Comparison of ENCODE assay signal across 11 cellular contexts in genomic region chr15:60584355-60585023, GRCh38.
DNase-seq lines count a peak whose midpoint lies in the region; ATAC-seq, FAIRE-seq and TF ChIP-seq lines count a peak whose summit lies in the region.
"Had no signal": no experiment of that assay in that cellular context is flagged by ENCODE, and none has a peak within 500 bp of the region (broad histone marks: within the 10 kb centered on the region; RNA-seq: fewer than 3 reads in every experiment).

No MANE protein-coding gene starts in this region.

- WGBS in stomach, 5 donors, result 75 to 86% (median 81%) methylated on average over 5 of the region's 5 CpGs

- ATAC-seq in activated T-cell treated with anti-CD3 and anti-CD28 coated beads, Interleukin-2, amount 50 U/mL, for 4 hours, result peak; percentile 30 to 45

- H3K4me1 ChIP-seq in stomach, result peaks cover 0 to 61% (median 22%) of the 10 kb centered on the region in 4 donors

- no peak for TF ChIP-seq EP300 in stomach (IDR thresholded peaks at IDR 0.05)

- intact Hi-C loops in stomach (cut with DNase I; ENCODE audit: low total_unique reads), result loop anchor here (10.0 kb wide), 2 partner anchors 330 to 460 kb away; no protein-coding TSS in a partner anchor

- H3K9me3 Mint-ChIP-seq in activated T-cell treated with anti-CD3 and anti-CD28 coated beads, Interleukin-2, amount 50 U/mL, for 4 hours, result no peaks in the 10 kb centered on the region
- H3K9me3 Mint-ChIP-seq: naive B cell had no signal

- no peak for FAIRE-seq in bronchial epithelial cell (lab: Jason Lieb, UNC)

- TF ChIP-seq CTCF in bronchial epithelial cell (IDR thresholded peaks at IDR 0.05; ENCODE audit: insufficient read depth, low read length, severe bottlenecking) (no peak), stomach (IDR thresholded peaks at IDR 0.05) (no peak)

- H3K36me3 Mint-ChIP-seq in activated T-cell treated with anti-CD3 and anti-CD28 coated beads, Interleukin-2, amount 50 U/mL, for 4 hours (ENCODE audit: insufficient read depth), result peaks cover 11% of the 10 kb centered on the region
- H3K36me3 Mint-ChIP-seq: naive B cell had no signal

- no peak for DNase-seq in activated T-cell treated with anti-CD3 and anti-CD28 coated beads, Interleukin-2, amount 50 U/mL, for 4 hours
- DNase-seq in activated T-cell treated with anti-CD3 and anti-CD28 coated beads, Interleukin-2, amount 50 U/mL, for 1 hour, result no peak
- DNase-seq in HT1080 (ENCODE audit: low read depth) (peak; percentile 16), bronchial epithelial cell (ENCODE audit: low read depth) (peak; percentile 70), stomach (no peak), MV-4-11 (lab: John Stamatoyannopoulos, UW) (no peak), ACHN (no peak), hypothalamus (lab: John Stamatoyannopoulos, UW) (no peak)
- DNase-seq: activated CD4-positive, CD25-positive, alpha-beta regulatory T cell treated with anti-CD3 and anti-CD28 coated beads, Interleukin-2, amount 50 U/mL, for 72 hours; KG1; naive B cell had no signal

- no peaks in the 10 kb centered on the region for H3K27me3 ChIP-seq in bronchial epithelial cell (ENCODE audit: control insufficient read depth, insufficient read depth, low read length)
- H3K27me3 ChIP-seq in stomach, result no peaks in the 10 kb centered on the region

- no peaks in the 10 kb centered on the region for H3K27me3 Mint-ChIP-seq in activated T-cell treated with anti-CD3 and anti-CD28 coated beads, Interleukin-2, amount 50 U/mL, for 4 hours (ENCODE audit: low read depth)

- peaks cover 97% of the 10 kb centered on the region for H3K4me1 Mint-ChIP-seq in activated T-cell treated with anti-CD3 and anti-CD28 coated beads, Interleukin-2, amount 50 U/mL, for 4 hours (ENCODE audit: low read depth)

- no peaks in the 10 kb centered on the region for H3K9me3 ChIP-seq in stomach

- in situ Hi-C loops in ACHN (cut with HindIII; ENCODE audit: low pct_ligation_motif_present, low pct_unique_long_range_greater_than_20kb, low sequenced_read_pairs), result no loop called here

- no peak for TF ChIP-seq POLR2A in stomach (IDR thresholded peaks at IDR 0.05)

- H3K4me3 Mint-ChIP-seq in activated T-cell treated with anti-CD3 and anti-CD28 coated beads, Interleukin-2, amount 50 U/mL, for 4 hours, result peak overlapping the region; percentile 69
- H3K4me3 Mint-ChIP-seq: naive B cell had no signal

- H3K27ac ChIP-seq in stomach, result peak overlapping the region in 3 of 5 donors; percentile 5 to 52 (median 46)

- H3K36me3 ChIP-seq in bronchial epithelial cell (ENCODE audit: control insufficient read depth, insufficient read depth, low read length) (no peaks in the 10 kb centered on the region), stomach (no peaks in the 10 kb centered on the region)

- H3K4me3 ChIP-seq in bronchial epithelial cell (ENCODE audit: low read depth, low read length) (no peak overlapping the region), stomach (no peak overlapping the region)

Comparison
In these comparisons a context has a peak if more than half of its experiments do, and no peak if none do; other contexts are left out.
1. DNase-seq: peak in HT1080 (single experiment) and bronchial epithelial cell (single experiment); none in activated T-cell treated with anti-CD3 and anti-CD28 coated beads, Interleukin-2, amount 50 U/mL, for 4 hours (single experiment), activated T-cell treated with anti-CD3 and anti-CD28 coated beads, Interleukin-2, amount 50 U/mL, for 1 hour (single experiment), stomach (single experiment), MV-4-11 (single experiment), ACHN (single experiment) and hypothalamus (0 of 51).